In the genomic region with DNA sequence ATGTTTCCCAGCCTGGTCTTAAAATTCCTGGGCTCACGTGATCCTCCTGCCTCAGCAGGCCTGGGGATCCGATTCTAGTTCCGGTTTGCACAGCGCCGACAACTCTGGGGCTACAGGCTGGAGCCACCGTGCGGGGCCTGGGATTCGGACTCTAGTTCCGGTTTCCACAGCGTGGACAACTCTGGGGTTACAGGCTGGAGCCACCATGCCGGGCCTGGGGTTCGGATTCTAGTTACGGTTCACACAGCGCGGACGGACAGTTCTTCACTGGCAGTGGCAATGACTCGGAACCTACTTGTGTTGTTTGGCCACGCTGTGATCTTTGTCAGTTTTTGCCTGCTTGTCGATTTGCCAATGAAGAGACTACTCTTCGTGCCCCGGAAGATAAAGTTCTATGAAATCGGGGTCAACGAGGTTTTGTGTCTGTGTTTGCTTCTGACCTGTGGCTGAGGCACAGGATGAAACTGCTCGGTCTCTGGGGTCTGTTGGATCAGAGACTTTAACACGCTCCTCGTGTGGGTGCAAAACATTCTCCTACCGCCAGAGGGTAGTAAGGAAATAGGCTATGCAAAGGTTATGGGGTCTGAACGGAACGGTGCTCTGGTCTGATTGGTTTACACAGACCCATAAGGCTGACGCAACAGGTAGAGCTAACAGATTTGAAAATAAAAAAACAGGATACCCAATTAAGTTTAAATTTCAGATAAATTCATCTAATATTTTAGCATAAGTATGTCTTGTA, we compare ENCODE assay signal across 8 cellular contexts. TPM values are rescaled to one million over a fixed set of nuclear protein-coding genes. Genes with fewer than 3 reads are reported as not detected.
A peak's percentile ranks its signal among the peaks of the same experiment; 100 is the strongest.
DNase-seq lines count a peak whose midpoint lies in the region; ATAC-seq, FAIRE-seq and TF ChIP-seq lines count a peak whose summit lies in the region.

No MANE protein-coding gene starts in this region.

- H3K27ac Mint-ChIP-seq in brain (peak overlapping the region in 1 of 5 experiments; percentile 23), immature natural killer cell (peak overlapping the region in 2 of 6 donors; percentile 11 to 63)

- no peaks in the 10 kb centered on the region for H3K4me1 ChIP-seq in NT2/D1 (ENCODE audit: insufficient read depth, insufficient read length)

- H3K27me3 Mint-ChIP-seq in brain (peaks cover 3% of the 10 kb centered on the region), immature natural killer cell (ENCODE audit: low read depth in 3 of 3) (peaks cover 0 to 5% (median 4%) of the 10 kb centered on the region in 3 donors)

- no peaks in the 10 kb centered on the region for H3K36me3 ChIP-seq in NT2/D1 (ENCODE audit: insufficient read depth, insufficient read length, low read length)

- no peak for ATAC-seq in HG02840 (IDR thresholded peaks at IDR 0.05; ENCODE audit: low FRiP score, unreplicated experiment)

- H3K4me3 ChIP-seq in GM12864 (ENCODE audit: low read depth, low read length) (no peak overlapping the region), NT2/D1 (ENCODE audit: insufficient read length, low read depth) (no peak overlapping the region)

- no peak for FAIRE-seq in GM19239 (lab: Jason Lieb, UNC)

- H3K27me3 ChIP-seq in NT2/D1 (ENCODE audit: insufficient read depth, insufficient read length) = no peaks in the 10 kb centered on the region

- H3K36me3 Mint-ChIP-seq in brain (no peaks in the 10 kb centered on the region), immature natural killer cell (no peaks in the 10 kb centered on the region)

- H3K4me3 Mint-ChIP-seq in brain (peak overlapping the region in 1 of 5 experiments; percentile 13), immature natural killer cell (no peak overlapping the region)

- H3K9me3 Mint-ChIP-seq in brain (peaks cover 4 to 48% (median 22%) of the 10 kb centered on the region in 5 experiments), immature natural killer cell (peaks cover 0 to 24% (median 5%) of the 10 kb centered on the region in 6 donors)

- H3K4me1 Mint-ChIP-seq in brain (no peaks in the 10 kb centered on the region), immature natural killer cell (peaks cover 3 to 7% of the 10 kb centered on the region in 2 donors)

- peak; percentile 34 for DNase-seq in A172 (ENCODE audit: low spot score)
- no peak for DNase-seq in GM12864 (ENCODE audit: low read depth)
- DNase-seq in NT2/D1 (ENCODE audit: low read depth, low spot score) = peak; percentile 74
- DNase-seq in immature natural killer cell = peak; percentile 60 to 71 (median 61)
- DNase-seq in stimulated activated CD4-positive, alpha-beta T cell treated with anti-CD3 and anti-CD28 coated beads, Interleukin-4, amount 100 ng/mL, for 24 hours = peak; percentile 31
- no peak for DNase-seq in GM19239 (ENCODE audit: insufficient read length, low spot score)

- peak; percentile 38 for TF ChIP-seq CTCF in GM12864 (IDR thresholded peaks at IDR 0.05; ENCODE audit: low read depth, low read length, missing control alignments)
- TF ChIP-seq CTCF in brain (conservative IDR thresholded peaks at IDR 0.05) = peak; percentile 62 to 63

- H3K9me3 ChIP-seq in NT2/D1 (ENCODE audit: insufficient read depth, low read length) = peaks cover 12% of the 10 kb centered on the region; the same call in 1 of the 2 replicates

- H3K9ac ChIP-seq in NT2/D1 (ENCODE audit: insufficient read length, low read depth) = no peak overlapping the region

RNA-seq across cellular contexts. Expression of gene ZSCAN1, which starts 12.1 kb away (rescaled TPM):
- not detected in 2 replicates for total RNA-seq in A172 (2014; rRNA removed; shearing (Covaris generic))
- polyA plus RNA-seq in brain (ENCODE audit: insufficient read depth, low read depth, low replicate concordance) = 1.1 TPM
- under 1 TPM in 1 of 3 donors, not detected in 2; 0.46 TPM for polyA plus RNA-seq in immature natural killer cell

RNA-seq across cellular contexts. Expression of gene ZNF606, which starts 19.1 kb away (rescaled TPM):
- 0.07 TPM in 1 of 2 replicates, not detected in the other for total RNA-seq in A172 (2014; rRNA removed; shearing (Covaris generic))
- 4.8 TPM for polyA plus RNA-seq in brain (ENCODE audit: insufficient read depth, low read depth, low replicate concordance)
- 1 to 10 TPM; 4.4 to 9.4 (median 5.1) TPM for polyA plus RNA-seq in immature natural killer cell

RNA-seq across cellular contexts. Expression of gene ZNF135, which starts 37.4 kb away (rescaled TPM):
- total RNA-seq in A172 (2014; rRNA removed; shearing (Covaris generic)) = not detected in 2 replicates
- polyA plus RNA-seq in brain (ENCODE audit: insufficient read depth, low read depth, low replicate concordance) = 8.5 TPM
- 1 to 10 TPM in 1 of 3 donors, under 1 TPM in 1, not detected in 1; 0.64 to 4.1 TPM for polyA plus RNA-seq in immature natural killer cell

RNA-seq across cellular contexts. Expression of gene C19orf18, which starts 47.4 kb away (rescaled TPM):
- not detected in 2 replicates for total RNA-seq in A172 (2014; rRNA removed; shearing (Covaris generic))
- 0.53 TPM for polyA plus RNA-seq in brain (ENCODE audit: insufficient read depth, low read depth, low replicate concordance)
- not detected for polyA plus RNA-seq in immature natural killer cell

Comparison
In these comparisons a context has a peak if more than half of its experiments do, and no peak if none do; other contexts are left out.
1. DNase-seq: peak in A172 (single experiment), NT2/D1 (single experiment), immature natural killer cell (3 of 3) and stimulated activated CD4-positive, alpha-beta T cell treated with anti-CD3 and anti-CD28 coated beads, Interleukin-4, amount 100 ng/mL, for 24 hours (single experiment); none in GM12864 (single experiment) and GM19239 (single experiment).